In the genomic region with DNA sequence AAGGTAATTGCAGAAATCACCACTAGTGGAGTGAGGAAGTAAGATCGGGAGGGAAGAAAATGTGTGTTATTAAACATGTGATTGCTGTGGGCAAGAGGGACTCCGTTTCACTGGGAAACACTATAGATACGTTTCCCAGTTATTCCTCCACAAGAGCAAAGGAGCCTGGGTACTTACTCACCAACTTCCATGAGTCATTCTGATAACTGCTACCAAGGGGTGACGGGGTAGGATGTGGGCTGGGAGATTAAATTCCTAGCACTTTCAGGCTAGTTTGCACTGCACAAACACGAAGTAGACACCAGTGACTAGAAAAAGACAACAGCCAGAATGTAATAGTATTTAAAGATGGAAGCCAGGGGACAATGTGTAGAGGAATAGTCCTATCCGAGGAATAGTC, we compare ENCODE assay signal across 1 cellular context.
TF ChIP-seq lines count a peak whose summit lies in the region.

No MANE protein-coding gene starts in this region.

TF ChIP-seq in SK-N-SH treated with all-trans-retinoic acid at 6 μM for 48 hours, 23 proteins besides CTCF, POLR2A, EP300 and RAD21 (continued from another document):
- no peak for TF ChIP-seq CSRNP3 (CRISPR knock-in tag; IDR thresholded peaks at IDR 0.05)
TF ChIP-seq in SK-N-SH treated with all-trans-retinoic acid at 6 μM for 48 hours: peak in this region for 0.
